In the genomic region with DNA sequence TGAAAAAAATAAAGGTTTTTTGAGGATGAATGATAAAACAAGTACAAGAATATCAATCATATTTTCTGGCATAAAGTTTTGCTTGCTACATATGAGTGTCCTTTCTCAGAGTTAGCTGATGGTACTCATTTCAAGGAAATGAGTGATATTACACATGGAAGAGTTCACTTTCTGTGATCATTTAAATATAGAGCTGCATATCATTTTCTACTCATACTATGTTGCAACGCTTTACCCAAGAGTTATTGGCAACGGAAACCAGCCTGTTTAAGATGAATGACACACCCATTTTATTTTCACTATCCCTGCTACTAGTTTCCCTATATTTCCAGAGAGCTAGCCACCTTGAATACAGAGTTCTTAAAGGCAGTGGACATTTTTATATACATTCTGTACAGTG, we compare ENCODE assay signal across 1 cellular context.
TF ChIP-seq lines count a peak whose summit lies in the region.

No MANE protein-coding gene starts in this region.

TF ChIP-seq in SK-N-SH, 30 proteins besides CTCF, POLR2A, EP300 and RAD21 (continued from another document):
- TF ChIP-seq, protein P1, sequence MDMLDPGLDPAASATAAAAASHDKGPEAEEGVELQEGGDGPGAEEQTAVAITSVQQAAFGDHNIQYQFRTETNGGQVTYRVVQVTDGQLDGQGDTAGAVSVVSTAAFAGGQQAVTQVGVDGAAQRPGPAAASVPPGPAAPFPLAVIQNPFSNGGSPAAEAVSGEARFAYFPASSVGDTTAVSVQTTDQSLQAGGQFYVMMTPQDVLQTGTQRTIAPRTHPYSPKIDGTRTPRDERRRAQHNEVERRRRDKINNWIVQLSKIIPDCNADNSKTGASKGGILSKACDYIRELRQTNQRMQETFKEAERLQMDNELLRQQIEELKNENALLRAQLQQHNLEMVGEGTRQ (IDR thresholded peaks at IDR 0.05; ENCODE audit: borderline replicate concordance, low read depth, low read length): no peak
- TF ChIP-seq, protein P2, sequence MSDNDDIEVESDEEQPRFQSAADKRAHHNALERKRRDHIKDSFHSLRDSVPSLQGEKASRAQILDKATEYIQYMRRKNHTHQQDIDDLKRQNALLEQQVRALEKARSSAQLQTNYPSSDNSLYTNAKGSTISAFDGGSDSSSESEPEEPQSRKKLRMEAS (IDR thresholded peaks at IDR 0.05; ENCODE audit: low read depth): no peak
- TF ChIP-seq POLR2AphosphoS5 (IDR thresholded peaks at IDR 0.05; ENCODE audit: low read depth, low read length) (no peak), RCOR1 (IDR thresholded peaks at IDR 0.05; ENCODE audit: low read length) (no peak), TAF1 (IDR thresholded peaks at IDR 0.05; ENCODE audit: borderline replicate concordance, low read depth, low read length) (no peak), FOXM1 (IDR thresholded peaks at IDR 0.05; ENCODE audit: low read depth) (no peak), RFX5 (IDR thresholded peaks at IDR 0.05; ENCODE audit: low read length) (no peak), ELF1 (IDR thresholded peaks at IDR 0.05) (no peak), TCF12 (IDR thresholded peaks at IDR 0.05) (no peak), GABPA (IDR thresholded peaks at IDR 0.05; ENCODE audit: low read depth) (no peak), FOXJ3 (CRISPR knock-in tag; IDR thresholded peaks at IDR 0.05) (no peak), YY1 (IDR thresholded peaks at IDR 0.05; ENCODE audit: low read depth) (no peak), TEAD4 (IDR thresholded peaks at IDR 0.05; ENCODE audit: borderline replicate concordance, insufficient read depth) (no peak), NRF1 (IDR thresholded peaks at IDR 0.05; ENCODE audit: low read depth, low read length) (no peak), FOSL2 (IDR thresholded peaks at IDR 0.05; ENCODE audit: borderline replicate concordance, low read depth) (no peak), MXI1 (IDR thresholded peaks at IDR 0.05; ENCODE audit: low read depth, low read length) (no peak)
- TF ChIP-seq, protein P3, sequence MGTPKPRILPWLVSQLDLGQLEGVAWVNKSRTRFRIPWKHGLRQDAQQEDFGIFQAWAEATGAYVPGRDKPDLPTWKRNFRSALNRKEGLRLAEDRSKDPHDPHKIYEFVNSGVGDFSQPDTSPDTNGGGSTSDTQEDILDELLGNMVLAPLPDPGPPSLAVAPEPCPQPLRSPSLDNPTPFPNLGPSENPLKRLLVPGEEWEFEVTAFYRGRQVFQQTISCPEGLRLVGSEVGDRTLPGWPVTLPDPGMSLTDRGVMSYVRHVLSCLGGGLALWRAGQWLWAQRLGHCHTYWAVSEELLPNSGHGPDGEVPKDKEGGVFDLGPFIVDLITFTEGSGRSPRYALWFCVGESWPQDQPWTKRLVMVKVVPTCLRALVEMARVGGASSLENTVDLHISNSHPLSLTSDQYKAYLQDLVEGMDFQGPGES (IDR thresholded peaks at IDR 0.05; ENCODE audit: low read depth, low read length): no peak
